Comparison of ENCODE assay signal across 21 cellular contexts in genomic region chr12:40632933-40633332, GRCh38. TPM values are rescaled to one million over a fixed set of nuclear protein-coding genes. Genes with fewer than 3 reads are reported as not detected.
"Had no signal": no experiment of that assay in that cellular context is flagged by ENCODE, and none has a peak within 500 bp of the region (broad histone marks: within the 10 kb centered on the region; RNA-seq: fewer than 3 reads in every experiment).

No MANE protein-coding gene starts in this region.

- H3K27ac ChIP-seq: hepatocyte, left ventricle myocardium inferior, ovary, sigmoid colon, spleen, suprapubic skin, thoracic aorta, tibial artery, upper lobe of right lung had no signal

- H3K36me3 ChIP-seq: left ventricle myocardium inferior, ovary, sigmoid colon, spleen, suprapubic skin, thoracic aorta, tibial artery, upper lobe of right lung had no signal

- DNase-seq: islet precursor cell; left ventricle myocardium inferior; midbrain; mucosa of descending colon; naive thymus-derived CD4-positive, alpha-beta T cell; ovary; retina; right cardiac atrium; sigmoid colon; small intestine; spleen; stimulated activated CD4-positive, alpha-beta T cell treated with anti-CD3 and anti-CD28 coated beads, Interleukin-4, amount 100 ng/mL, for 24 hours; stimulated activated naive CD4-positive, alpha-beta T cell; tibial artery; upper lobe of right lung had no signal

- H3K79me2 ChIP-seq: hepatocyte had no signal

- H3K4me3 ChIP-seq: hepatocyte, left ventricle myocardium inferior, lung, mucosa of descending colon, ovary, sigmoid colon, spleen, suprapubic skin, thoracic aorta, tibial artery, upper lobe of right lung had no signal

- H3K4me2 ChIP-seq: hepatocyte had no signal

- H3K27me3 ChIP-seq: hepatocyte, ovary, sigmoid colon, spleen, suprapubic skin, tibial artery, upper lobe of right lung had no signal

- H3K4me1 ChIP-seq: left ventricle myocardium inferior, sigmoid colon, spleen, suprapubic skin, upper lobe of right lung had no signal

- H3K9me3 ChIP-seq: left ventricle myocardium inferior, mucosa of descending colon, ovary, sigmoid colon, suprapubic skin, thoracic aorta, tibial artery, upper lobe of right lung had no signal

- H2AFZ ChIP-seq: hepatocyte had no signal

RNA-seq across cellular contexts. Expression of gene CNTN1, which starts 59.3 kb away (rescaled TPM):
- total RNA-seq: myocyte; naive thymus-derived CD4-positive, alpha-beta T cell; natural killer cell treated with Interleukin-12 subunit alpha and Interleukin-12 subunit beta and Interleukin-15 and Interleukin-18, amount 100 ng/mL, for 72 hours had no signal
- polyA plus RNA-seq: naive thymus-derived CD4-positive, alpha-beta T cell had no signal
